Comparison of ENCODE assay signal across 8 cellular contexts in the genomic region with DNA sequence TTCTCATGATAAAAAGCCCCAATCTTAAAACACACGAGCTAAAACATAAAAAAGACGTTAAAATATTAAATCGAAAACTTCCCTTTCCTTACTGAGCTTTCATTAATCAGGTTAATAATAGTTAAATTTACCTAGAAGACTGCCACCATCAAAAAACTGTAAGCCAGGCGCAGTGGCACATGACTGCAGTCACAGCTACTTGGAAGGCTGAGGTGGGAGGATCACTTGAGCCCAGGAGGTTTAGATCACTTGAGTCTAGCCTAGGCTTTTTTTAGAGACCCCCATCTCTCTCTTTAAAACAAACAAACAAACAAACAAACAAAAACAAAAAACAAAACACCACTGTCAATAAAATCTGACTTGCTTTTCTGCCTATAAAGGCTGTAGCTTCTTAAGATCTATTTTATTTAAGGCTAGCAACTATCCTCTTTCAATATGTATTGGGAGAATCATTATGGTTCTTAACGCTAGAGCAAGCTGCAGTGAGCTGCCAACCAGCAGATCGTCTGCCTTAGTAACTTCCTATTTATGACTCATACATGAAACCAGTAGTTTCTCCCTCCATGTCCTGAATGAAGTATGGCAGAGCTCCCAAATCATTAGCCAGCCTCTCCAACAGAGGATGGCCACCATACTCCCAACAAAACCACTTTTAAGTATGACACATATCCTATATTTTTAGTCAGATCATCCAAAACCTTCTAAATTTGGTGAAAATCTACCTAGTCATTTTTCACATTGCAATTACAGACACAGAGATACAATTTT.
DNase-seq lines count a peak whose midpoint lies in the region; ATAC-seq and TF ChIP-seq lines count a peak whose summit lies in the region.

No MANE protein-coding gene starts in this region.

- H3K36me3 ChIP-seq in smooth muscle cell (ENCODE audit: low read depth), result no peaks in the 10 kb centered on the region

- ATAC-seq in GM18517 (IDR thresholded peaks at IDR 0.05; ENCODE audit: unreplicated experiment) (peak; percentile 94), HG03039 (IDR thresholded peaks at IDR 0.05; ENCODE audit: unreplicated experiment) (peak; percentile 68)

- H3K9ac ChIP-seq in smooth muscle cell (ENCODE audit: low read depth), result no peak overlapping the region

- DNase-seq in Ammon's horn (ENCODE audit: low spot score) (peak; percentile 59), OCI-M1 (lab: John Stamatoyannopoulos, UW) (peak; percentile 68), epithelial cell of prostate (ENCODE audit: low read depth, low spot score) (peak; percentile 89), smooth muscle cell (lab: John Stamatoyannopoulos, UW; ENCODE audit: unreplicated experiment) (no peak), NCI-H526 (lab: John Stamatoyannopoulos, UW) (no peak)
- no peak for DNase-seq in stimulated activated naive CD4-positive, alpha-beta T cell (lab: John Stamatoyannopoulos, UW)

- peaks cover 4% of the 10 kb centered on the region for H3F3A ChIP-seq in smooth muscle cell (ENCODE audit: low read depth)

- H2AFZ ChIP-seq in smooth muscle cell (ENCODE audit: low read depth), result no peak overlapping the region

- no peak overlapping the region for H3K4me3 ChIP-seq in smooth muscle cell

- H3K27me3 ChIP-seq in smooth muscle cell (ENCODE audit: low read depth), result no peaks in the 10 kb centered on the region

- H3K79me2 ChIP-seq in smooth muscle cell (ENCODE audit: low read depth), result peaks cover 77% of the 10 kb centered on the region

- H3K27ac ChIP-seq in epithelial cell of prostate (peak overlapping the region; percentile 92), smooth muscle cell (ENCODE audit: low read depth) (peak overlapping the region; percentile 63)

- peak overlapping the region; percentile 18 for H3K4me2 ChIP-seq in smooth muscle cell

- H3K9me3 ChIP-seq in smooth muscle cell (replicated peaks; ENCODE audit: low read depth), result no peaks in the 10 kb centered on the region

- H3K4me1 ChIP-seq in smooth muscle cell (ENCODE audit: low read depth), result peaks cover 6% of the 10 kb centered on the region

- WGBS in smooth muscle cell (ENCODE audit: low lambda C conversion rate), result 63% methylated on average over 6 of the region's 6 CpGs

- H4K20me1 ChIP-seq in smooth muscle cell (ENCODE audit: low read depth), result peaks cover 74% of the 10 kb centered on the region

- no peak for TF ChIP-seq CTCF in smooth muscle cell (IDR thresholded peaks at IDR 0.05; ENCODE audit: borderline replicate concordance, insufficient read depth, poor library complexity, severe bottlenecking)

Comparison
In these comparisons a context has a peak if more than half of its experiments do, and no peak if none do; other contexts are left out.
1. DNase-seq: peak in Ammon's horn (single experiment), OCI-M1 (single experiment) and epithelial cell of prostate (single experiment); none in smooth muscle cell (single experiment), NCI-H526 (0 of 2) and stimulated activated naive CD4-positive, alpha-beta T cell (0 of 6).